In the genomic region with DNA sequence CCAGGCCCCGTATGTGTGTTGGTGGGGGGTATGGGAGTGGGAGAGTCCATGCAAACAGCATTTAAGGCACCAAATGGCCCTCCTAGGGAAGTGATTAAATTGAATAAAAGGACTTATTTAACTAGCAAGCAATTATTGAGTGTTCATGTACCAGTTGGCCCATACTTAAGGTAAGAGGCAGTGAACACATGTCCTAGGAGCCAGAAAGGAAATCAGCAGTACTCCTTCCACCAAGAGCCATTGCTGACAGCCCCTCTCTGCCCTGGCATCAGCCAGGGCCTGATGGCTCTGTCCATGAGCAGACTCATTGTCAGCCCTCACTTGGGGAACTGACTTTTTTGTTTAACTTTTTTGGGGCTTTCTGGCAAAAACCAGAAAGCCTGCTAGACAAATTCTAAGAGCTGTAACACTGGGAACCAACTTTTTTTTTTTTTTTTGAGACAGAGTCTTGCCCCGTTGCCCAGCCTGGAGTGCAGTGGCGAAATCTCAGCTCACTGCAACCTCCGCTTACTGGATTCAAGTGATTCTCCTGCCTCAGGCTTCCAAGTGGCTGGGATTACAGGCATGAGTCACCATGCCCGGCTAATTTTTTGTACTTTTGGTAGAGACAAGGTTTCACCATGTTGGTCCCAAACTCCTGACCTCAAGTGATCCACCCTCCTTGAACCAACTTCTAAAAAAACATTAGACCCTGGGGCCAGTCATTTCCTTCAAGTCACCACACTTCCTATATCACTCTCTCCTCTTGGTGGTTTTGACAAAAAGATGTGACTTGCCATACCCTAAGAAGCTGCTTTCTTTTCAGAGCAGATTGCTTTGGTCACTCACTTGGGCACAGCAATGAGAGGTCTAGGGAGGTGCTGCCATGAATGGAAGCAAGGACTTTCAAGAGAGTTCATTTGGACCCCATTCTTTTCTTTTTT, we compare ENCODE assay signal across 15 cellular contexts. TPM values are rescaled to one million over a fixed set of nuclear protein-coding genes. Genes with fewer than 3 reads are reported as not detected.
DNase-seq lines count a peak whose midpoint lies in the region; ATAC-seq and TF ChIP-seq lines count a peak whose summit lies in the region.
"Had no signal": no experiment of that assay in that cellular context is flagged by ENCODE, and none has a peak within 500 bp of the region (broad histone marks: within the 10 kb centered on the region; RNA-seq: fewer than 3 reads in every experiment).

No MANE protein-coding gene starts in this region.

- POLR2A ChIA-PET in HEK293T (lab: Yijun Ruan, JAX), result interaction anchor here (0.9 to 1.4 kb wide), 2 partner anchors 13 to 25 kb away, joined by 3 to 5 read pairs; a partner anchor contains a TSS

- CTCF ChIA-PET in HEK293T (lab: Yijun Ruan, JAX), result no interaction called here

- H3K4me1 ChIP-seq in RWPE2 (ENCODE audit: insufficient read depth, poor library complexity, severe bottlenecking), result peaks cover 17% of the 10 kb centered on the region
- peaks cover 13% of the 10 kb centered on the region for H3K4me1 ChIP-seq in fibroblast of lung (ENCODE audit: control insufficient read depth, extremely low read depth, insufficient read depth, low read length)
- peaks cover 0 to 10% (median 0%) of the 10 kb centered on the region in 6 donors for H3K4me1 ChIP-seq in spleen
- H3K4me1 ChIP-seq: adrenal gland, pancreas had no signal

- H3K9ac ChIP-seq in fibroblast of lung (ENCODE audit: insufficient read depth, low read length), result no peak overlapping the region

- H3K27me3 ChIP-seq in RWPE2 (ENCODE audit: insufficient read depth, poor library complexity, severe bottlenecking) (no peaks in the 10 kb centered on the region), fibroblast of lung (ENCODE audit: control insufficient read depth, insufficient read depth, low read length) (no peaks in the 10 kb centered on the region), spleen (replicated peaks in 1 of 7) (no peaks in the 10 kb centered on the region)
- H3K27me3 ChIP-seq: adrenal gland, pancreas had no signal

- peak; percentile 32 for DNase-seq in NOMO-1 treated with DMSO at 0.1 percent for 48 hours (lab: John Stamatoyannopoulos, UW; ENCODE audit: unreplicated experiment)
- no peak for DNase-seq in NOMO-1 treated with dmso at 0.1 percent for 144 hours (lab: John Stamatoyannopoulos, UW; ENCODE audit: unreplicated experiment)
- no peak for DNase-seq in RWPE2 (ENCODE audit: low spot score)
- peak; percentile 31 to 41 for DNase-seq in fibroblast of lung (ENCODE audit: low read depth in 2 of 2)
- DNase-seq in spleen, result no peak
- DNase-seq in GM10266 (ENCODE audit: extremely low spot score), result no peak
- DNase-seq in HEK293T (ENCODE audit: extremely low spot score), result no peak
- DNase-seq: activated CD8-positive, alpha-beta memory T cell treated with anti-CD3 and anti-CD28 coated beads for 24 hours; H9; NCI-H510A treated with DMSO at 0.1 percent for 48 hours; pancreas had no signal

- no peaks in the 10 kb centered on the region for H4K20me1 ChIP-seq in fibroblast of lung (ENCODE audit: control insufficient read depth, extremely low read depth, insufficient read depth, low read length)

- ATAC-seq in RWPE2 (ENCODE audit: low read depth), result peak; percentile 43; the same call in 1 of the 3 replicates
- ATAC-seq: A549, pancreas had no signal

- H3K9me3 ChIP-seq in RWPE2 (ENCODE audit: severe bottlenecking) (no peaks in the 10 kb centered on the region), fibroblast of lung (ENCODE audit: control insufficient read depth, insufficient read depth, low read depth, low read length) (no peaks in the 10 kb centered on the region), spleen (no peaks in the 10 kb centered on the region)
- H3K9me3 ChIP-seq: A549, adrenal gland, pancreas had no signal

- H3K4me3 ChIP-seq in RWPE2 (ENCODE audit: severe bottlenecking), result no peak overlapping the region
- no peak overlapping the region for H3K4me3 ChIP-seq in fibroblast of lung (replicated peaks in 1 of 4; ENCODE audit: control extremely low read depth in 1 of 4, insufficient read depth in 1 of 4, low read depth in 3 of 4, low read length in 4 of 4)
- no peak overlapping the region for H3K4me3 ChIP-seq in skin epidermis
- no peak overlapping the region for H3K4me3 ChIP-seq in spleen
- H3K4me3 ChIP-seq: A549, adrenal gland, pancreas had no signal

- no peak overlapping the region for H2AFZ ChIP-seq in fibroblast of lung (ENCODE audit: low read length)

- intact Hi-C loops in spleen (cut with DNase I; ENCODE audit: low total_unique reads), result no loop called here

- no peaks in the 10 kb centered on the region for H3K79me2 ChIP-seq in fibroblast of lung (ENCODE audit: control insufficient read depth, insufficient read depth, low read length)

- TF ChIP-seq POLR2A in spleen (IDR thresholded peaks at IDR 0.05), result no peak

- H3K27ac ChIP-seq in RWPE2 (ENCODE audit: poor library complexity, severe bottlenecking) (no peak overlapping the region), fibroblast of lung (ENCODE audit: insufficient read depth, low read length) (no peak overlapping the region), skin epidermis (peak overlapping the region in 15 of 21 experiments; percentile 3 to 82 (median 72)), spleen (peak overlapping the region in 1 of 8 donors; percentile 48)
- H3K27ac ChIP-seq: A549, adrenal gland had no signal

- TF ChIP-seq CTCF in RWPE2 (IDR thresholded peaks at IDR 0.05; ENCODE audit: poor library complexity, severe bottlenecking) (no peak), fibroblast of lung (conservative IDR thresholded peaks at IDR 0.05 in 1 of 2, IDR thresholded peaks at IDR 0.05 in 1 of 2; ENCODE audit: low read depth in 1 of 2, low read length in 2 of 2) (no peak), spleen (IDR thresholded peaks at IDR 0.05 in 8 of 11, conservative IDR thresholded peaks at IDR 0.05 in 3 of 11) (no peak), GM10266 (IDR thresholded peaks at IDR 0.05; ENCODE audit: control insufficient read depth, insufficient read depth, low read depth, missing control alignments) (no peak)

- H3K36me3 ChIP-seq in RWPE2 (ENCODE audit: low read depth), result no peaks in the 10 kb centered on the region
- H3K36me3 ChIP-seq in fibroblast of lung (ENCODE audit: control insufficient read depth, insufficient read depth, low read length), result no peaks in the 10 kb centered on the region
- H3K36me3 ChIP-seq in spleen, result no peaks in the 10 kb centered on the region
- H3K36me3 ChIP-seq: adrenal gland, pancreas had no signal

- WGBS in spleen, 5 donors, result 67 to 94% (median 83%) methylated on average over 5 of the region's 5 CpGs

- no peak overlapping the region for H3K4me2 ChIP-seq in fibroblast of lung (ENCODE audit: extremely low read depth, insufficient read depth, low read length)
- H3K4me2 ChIP-seq: A549 had no signal

TF ChIP-seq in HEK293T, 16 proteins besides CTCF, POLR2A, EP300 and RAD21 (continues in another document):
- TF ChIP-seq NFRKB (IDR thresholded peaks at IDR 0.05) (no peak), ZNF384 (IDR thresholded peaks at IDR 0.05) (no peak), CTBP1 (IDR thresholded peaks at IDR 0.05; ENCODE audit: borderline replicate concordance) (no peak), L3MBTL2 (conservative IDR thresholded peaks at IDR 0.05) (no peak), ARNT (IDR thresholded peaks at IDR 0.05) (no peak), HDGF (IDR thresholded peaks at IDR 0.05; ENCODE audit: borderline replicate concordance) (no peak), SP1 (IDR thresholded peaks at IDR 0.05) (no peak), FOXM1 (IDR thresholded peaks at IDR 0.05; ENCODE audit: borderline replicate concordance) (no peak), FOXK2 (IDR thresholded peaks at IDR 0.05) (no peak), SUZ12 (IDR thresholded peaks at IDR 0.05) (no peak), FOXA1 (IDR thresholded peaks at IDR 0.05) (no peak), BHLHE40 (IDR thresholded peaks at IDR 0.05; ENCODE audit: borderline replicate concordance) (no peak), LEF1 (IDR thresholded peaks at IDR 0.05; ENCODE audit: borderline replicate concordance) (no peak)
- TF ChIP-seq, protein P1, sequence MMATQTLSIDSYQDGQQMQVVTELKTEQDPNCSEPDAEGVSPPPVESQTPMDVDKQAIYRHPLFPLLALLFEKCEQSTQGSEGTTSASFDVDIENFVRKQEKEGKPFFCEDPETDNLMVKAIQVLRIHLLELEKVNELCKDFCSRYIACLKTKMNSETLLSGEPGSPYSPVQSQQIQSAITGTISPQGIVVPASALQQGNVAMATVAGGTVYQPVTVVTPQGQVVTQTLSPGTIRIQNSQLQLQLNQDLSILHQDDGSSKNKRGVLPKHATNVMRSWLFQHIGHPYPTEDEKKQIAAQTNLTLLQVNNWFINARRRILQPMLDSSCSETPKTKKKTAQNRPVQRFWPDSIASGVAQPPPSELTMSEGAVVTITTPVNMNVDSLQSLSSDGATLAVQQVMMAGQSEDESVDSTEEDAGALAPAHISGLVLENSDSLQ (IDR thresholded peaks at IDR 0.05), result no peak

RNA-seq across cellular contexts. Expression of a gene that starts 10.7 kb away (rescaled TPM):
- 4.1 and 6.1 TPM in 2 replicates for total RNA-seq in fibroblast of lung
- polyA plus RNA-seq in fibroblast of lung, result 2.9 and 6.2 TPM in 2 replicates
- polyA plus RNA-seq in fibroblast of lung (2012), result 5.4 and 6.7 TPM in 2 replicates
- 4.2 and 6.3 TPM in 2 replicates for polyA minus RNA-seq in fibroblast of lung (ENCODE audit: low replicate concordance)
- total RNA-seq in spleen, result 10 to 100 TPM in 2 of 7 donors, 1 to 10 TPM in 5; 1.8 to 26.1 (median 4.0) TPM
- polyA plus RNA-seq in spleen, result 1 to 10 TPM; 1.1 to 2.8 (median 1.4) TPM

RNA-seq across cellular contexts. Expression of a gene that starts 25.1 kb away (rescaled TPM):
- under 0.01 and 0.17 TPM in 2 replicates for total RNA-seq in fibroblast of lung
- polyA plus RNA-seq in fibroblast of lung, result 0.07 and 0.11 TPM in 2 replicates
- polyA plus RNA-seq in fibroblast of lung (2012), result 0.05 TPM in 1 of 2 replicates, not detected in the other
- polyA minus RNA-seq in fibroblast of lung (ENCODE audit: low replicate concordance), result not detected in 2 replicates
- total RNA-seq in spleen, result under 1 TPM in 4 of 7 donors, not detected in 3; 0.17 to 0.40 (median 0.34) TPM
- polyA plus RNA-seq in spleen, result under 1 TPM; 0.29 to 0.59 (median 0.56) TPM

RNA-seq across cellular contexts. Expression of a gene that starts 25.3 kb away (rescaled TPM):
- total RNA-seq in fibroblast of lung (112 and 113 TPM in 2 replicates), spleen (100 to 1,000 TPM in 4 of 7 donors, 10 to 100 TPM in 3; 59.6 to 176 (median 159) TPM)
- polyA plus RNA-seq in fibroblast of lung (157 and 200 TPM in 2 replicates), spleen (100 to 1,000 TPM; 175 to 266 (median 192) TPM)
- polyA plus RNA-seq in fibroblast of lung (2012), result 571 and 577 TPM in 2 replicates
- 28.9 and 46.4 TPM in 2 replicates for polyA minus RNA-seq in fibroblast of lung (ENCODE audit: low replicate concordance)

RNA-seq across cellular contexts. Expression of a gene that starts 28.1 kb away (rescaled TPM):
- total RNA-seq in fibroblast of lung, result 0.17 and 0.26 TPM in 2 replicates
- polyA plus RNA-seq in fibroblast of lung, result 0.02 and 0.03 TPM in 2 replicates
- polyA plus RNA-seq in fibroblast of lung (2012), result not detected in 2 replicates
- not detected in 2 replicates for polyA minus RNA-seq in fibroblast of lung (ENCODE audit: low replicate concordance)
- total RNA-seq in spleen, result not detected
- under 1 TPM; 0.03 to 0.56 (median 0.24) TPM for polyA plus RNA-seq in spleen
- polyA plus RNA-seq: keratinocyte had no signal

RNA-seq across cellular contexts. Expression of a gene that starts 32.3 kb away (rescaled TPM):
- total RNA-seq in fibroblast of lung (0.26 and 0.33 TPM in 2 replicates), spleen (1 to 10 TPM; 1.9 to 6.1 (median 2.3) TPM)
- polyA plus RNA-seq in fibroblast of lung (0.30 and 0.50 TPM in 2 replicates), spleen (1 to 10 TPM; 2.1 to 3.3 (median 2.9) TPM)
- polyA plus RNA-seq in fibroblast of lung (2012), result 0.24 and 0.29 TPM in 2 replicates
- polyA minus RNA-seq in fibroblast of lung (ENCODE audit: low replicate concordance), result not detected in 2 replicates

Comparison
In these comparisons a context has a peak if more than half of its experiments do, and no peak if none do; other contexts are left out.
1. DNase-seq: peak in NOMO-1 treated with DMSO at 0.1 percent for 48 hours (single experiment) and fibroblast of lung (2 of 2); none in NOMO-1 treated with dmso at 0.1 percent for 144 hours (single experiment), RWPE2 (single experiment), spleen (single experiment), GM10266 (single experiment) and HEK293T (single experiment).
2. H3K27ac ChIP-seq: peak in skin epidermis (15 of 21); none in RWPE2 (single experiment) and fibroblast of lung (single experiment).